ENCODE assay signal across 8 cellular contexts in the genomic region with DNA sequence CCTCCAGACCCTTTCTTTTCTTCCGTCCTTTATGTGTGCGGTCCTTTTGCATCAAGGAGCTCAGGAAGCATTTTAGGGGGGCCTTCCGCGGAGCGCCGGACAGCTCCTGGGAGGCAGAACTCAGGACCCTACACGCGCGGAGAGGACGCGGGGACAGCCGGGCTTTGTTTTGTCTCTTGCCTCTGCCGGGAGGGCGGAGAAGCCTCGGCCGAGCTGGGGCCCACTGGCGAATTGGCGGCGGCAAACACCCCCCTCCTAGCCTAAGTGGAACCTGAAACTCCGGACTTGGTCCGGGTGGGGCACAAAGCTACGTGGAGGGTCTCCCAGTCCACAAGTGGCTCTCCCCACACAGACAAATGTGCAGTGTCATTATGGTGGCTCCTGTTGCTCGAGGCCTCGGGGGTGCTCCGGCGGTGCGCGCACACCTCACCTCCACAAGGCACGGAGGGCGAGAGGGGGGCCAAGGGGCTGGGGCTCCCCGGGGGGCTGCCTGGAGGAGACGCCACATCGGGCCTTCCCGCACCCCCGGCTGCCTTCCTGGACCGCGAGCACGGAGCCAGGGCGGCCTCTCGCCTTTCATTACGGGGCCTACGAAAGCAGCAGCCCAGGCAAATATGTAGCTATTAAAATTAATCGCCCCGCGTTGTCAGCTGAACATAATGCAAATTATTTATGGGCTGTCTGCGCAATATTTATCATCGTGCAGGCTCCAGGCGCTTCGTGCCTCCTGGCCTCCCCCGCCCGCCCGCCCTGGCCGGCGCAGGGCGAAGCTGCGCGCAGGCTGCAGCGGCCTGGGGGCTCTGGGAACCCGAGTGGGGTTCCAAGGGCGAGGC.
DNase-seq lines count a peak whose midpoint lies in the region; ATAC-seq lines count a peak whose summit lies in the region.

No MANE protein-coding gene starts in this region.

- H3K27ac ChIP-seq in CD4-positive, alpha-beta memory T cell (ENCODE audit: low read depth, low read length) = no peak overlapping the region
- H3K27ac ChIP-seq in KOPT-K1 (ENCODE audit: low read depth, low read length, poor library complexity, severe bottlenecking) = peak overlapping the region; percentile 90
- H3K27ac ChIP-seq in duodenal mucosa (ENCODE audit: low read depth, low read length) = no peak overlapping the region
- H3K27ac ChIP-seq in neuronal stem cell (replicated peaks; ENCODE audit: low read length) = no peak overlapping the region

- H3K23ac ChIP-seq in neuronal stem cell (ENCODE audit: low read depth, low read length, poor library complexity) = no peak overlapping the region

- peak overlapping the region; percentile 46 for H2AK5ac ChIP-seq in neuronal stem cell (ENCODE audit: low read depth, low read length)

- intact Hi-C loops in CD4-positive, alpha-beta memory T cell (cut with micrococcal nuclease) = loop anchor here (1.0 to 2.0 kb wide), 4 partner anchors 14 to 396 kb away; no protein-coding TSS in a partner anchor

- no CpG with 5 or more reads among the region's 60 CpGs for WGBS in neuronal stem cell (ENCODE audit: extremely low coverage in 2 of 2, insufficient read length in 2 of 2, insufficient replicate concordance in 1 of 2), 2 donors

- peaks cover 0 to 4% (median 0%) of the 10 kb centered on the region in 8 donors for H3K9me3 Mint-ChIP-seq in CD4-positive, alpha-beta memory T cell

- H3K9ac ChIP-seq in duodenal mucosa (ENCODE audit: low read depth in 1 of 2, low read length in 2 of 2) (peak overlapping the region in 1 of 2 donors; percentile 46), neuronal stem cell (ENCODE audit: low read depth, low read length, poor library complexity) (no peak overlapping the region)

- H3K27me3 Mint-ChIP-seq in CD4-positive, alpha-beta memory T cell = no peaks in the 10 kb centered on the region

- peak overlapping the region in 1 of 2 donors; percentile 24 for H3K4me3 ChIP-seq in CD4-positive, alpha-beta memory T cell (ENCODE audit: low read length in 2 of 2)
- H3K4me3 ChIP-seq in duodenal mucosa (ENCODE audit: low read depth in 1 of 2, low read length in 2 of 2) (peak overlapping the region; percentile 54 to 63), neuronal stem cell (ENCODE audit: low read length in 2 of 2) (peak overlapping the region in 1 of 2 donors; percentile 71)

- H2BK120ac ChIP-seq in neuronal stem cell (ENCODE audit: low read depth, low read length) = no peak overlapping the region

- H3K4me3 Mint-ChIP-seq in CD4-positive, alpha-beta memory T cell = peak overlapping the region; percentile 77 to 94 (median 84)

- peak overlapping the region; percentile 89 for H3K18ac ChIP-seq in neuronal stem cell (ENCODE audit: low read length)

- POLR2A ChIA-PET in CD4-positive, alpha-beta memory T cell (lab: Charles Lee; ENCODE audit: partially characterized antibody) = interaction anchor here (1.0 to 11.9 kb wide), 8 partner anchors 8 to 394 kb away, joined by 3 to 323 read pairs (median 8); partner anchors contain the start of gene BCOR

- ATAC-seq in GM21526 (IDR thresholded peaks at IDR 0.05; ENCODE audit: low FRiP score, unreplicated experiment) (no peak), HG02852 (IDR thresholded peaks at IDR 0.05; ENCODE audit: unreplicated experiment) (no peak)

- H2BK15ac ChIP-seq in neuronal stem cell (ENCODE audit: low read length) = peak overlapping the region; percentile 58

- H3K27me3 ChIP-seq in CD4-positive, alpha-beta memory T cell (ENCODE audit: insufficient read depth, low read length) = no peaks in the 10 kb centered on the region
- H3K27me3 ChIP-seq in duodenal mucosa (ENCODE audit: control insufficient read depth in 1 of 2, insufficient read depth in 2 of 2, low read length in 2 of 2) (no peaks in the 10 kb centered on the region), neuronal stem cell (ENCODE audit: control insufficient read depth in 3 of 3, insufficient read depth in 3 of 3, low read depth in 1 of 3, low read length in 3 of 3) (peaks cover 0 to 37% (median 14%) of the 10 kb centered on the region in 3 experiments)

- H3K27ac Mint-ChIP-seq in CD4-positive, alpha-beta memory T cell = peak overlapping the region; percentile 48 to 95 (median 86)

- peaks cover 0 to 4% of the 10 kb centered on the region in 2 donors for H3K36me3 Mint-ChIP-seq in CD4-positive, alpha-beta memory T cell

- peaks cover 2% of the 10 kb centered on the region for H3K79me1 ChIP-seq in neuronal stem cell (ENCODE audit: low read depth, low read length)

- peak overlapping the region; percentile 82 for H4K8ac ChIP-seq in neuronal stem cell (ENCODE audit: low read depth, low read length)

- DNase-seq in CD4-positive, alpha-beta memory T cell = no peak
- DNase-seq in neuronal stem cell (ENCODE audit: low spot score) = no peak
- no peak for DNase-seq in NCI-H226
- no peak for DNase-seq in dedifferentiated amniotic fluid mesenchymal stem cell (ENCODE audit: extremely low spot score)

- H2BK5ac ChIP-seq in neuronal stem cell (ENCODE audit: low read length) = peak overlapping the region; percentile 24

- peaks cover 17 to 54% (median 35%) of the 10 kb centered on the region in 4 donors for H3K4me1 Mint-ChIP-seq in CD4-positive, alpha-beta memory T cell

- H3K36me3 ChIP-seq in CD4-positive, alpha-beta memory T cell (ENCODE audit: insufficient read depth, low read length) = no peaks in the 10 kb centered on the region
- H3K36me3 ChIP-seq in KOPT-K1 (ENCODE audit: insufficient read depth, low read length) = no peaks in the 10 kb centered on the region
- H3K36me3 ChIP-seq in duodenal mucosa (ENCODE audit: control insufficient read depth in 1 of 2, insufficient read depth in 2 of 2, low read length in 2 of 2) = no peaks in the 10 kb centered on the region
- no peaks in the 10 kb centered on the region for H3K36me3 ChIP-seq in neuronal stem cell (replicated peaks in 1 of 2; ENCODE audit: control insufficient read depth in 2 of 2, insufficient read depth in 2 of 2, low read length in 2 of 2)

- CTCF ChIA-PET in CD4-positive, alpha-beta memory T cell (lab: Charles Lee; ENCODE audit: partially characterized antibody) = interaction anchor here (0.6 to 1.9 kb wide), 10 partner anchors 9 to 1358 kb away, joined by 3 to 5 read pairs (median 4); partner anchors contain the start of gene BCOR

- no peaks in the 10 kb centered on the region for H3K9me3 ChIP-seq in CD4-positive, alpha-beta memory T cell (ENCODE audit: control insufficient read depth in 1 of 2, low read length in 2 of 2)
- H3K9me3 ChIP-seq in KOPT-K1 (ENCODE audit: insufficient read depth, low read length, poor library complexity, severe bottlenecking) (no peaks in the 10 kb centered on the region), duodenal mucosa (ENCODE audit: control insufficient read depth in 1 of 2, low read length in 2 of 2) (no peaks in the 10 kb centered on the region), neuronal stem cell (replicated peaks in 1 of 2; ENCODE audit: control insufficient read depth in 2 of 2, insufficient read depth in 1 of 2, low read depth in 1 of 2, low read length in 2 of 2) (no peaks in the 10 kb centered on the region)

- H2AFZ ChIP-seq in neuronal stem cell (ENCODE audit: low read length) = peak overlapping the region; percentile 40

- H3K4ac ChIP-seq in neuronal stem cell (ENCODE audit: low read length) = no peak overlapping the region

- H3K4me1 ChIP-seq in CD4-positive, alpha-beta memory T cell (ENCODE audit: insufficient read depth, low read length) = peaks cover 43% of the 10 kb centered on the region
- H3K4me1 ChIP-seq in duodenal mucosa (ENCODE audit: control insufficient read depth in 1 of 2, insufficient read depth in 2 of 2, low read length in 2 of 2) (peaks cover 15 to 18% of the 10 kb centered on the region in 2 donors), neuronal stem cell (ENCODE audit: control insufficient read depth in 2 of 2, insufficient read depth in 1 of 2, low read depth in 1 of 2, low read length in 2 of 2) (peaks cover 6 to 13% of the 10 kb centered on the region in 2 donors)

- H4K91ac ChIP-seq in neuronal stem cell (ENCODE audit: low read depth, low read length, poor library complexity) = no peak overlapping the region

- peak overlapping the region; percentile 34 for H3K4me2 ChIP-seq in neuronal stem cell (ENCODE audit: insufficient read depth, low read length, poor library complexity, severe bottlenecking)

- H2BK12ac ChIP-seq in neuronal stem cell (ENCODE audit: low read length) = no peak overlapping the region

- no peak overlapping the region for H3K14ac ChIP-seq in neuronal stem cell (ENCODE audit: low read length)
